8 cellular contexts compared by ENCODE assay signal in the genomic region with DNA sequence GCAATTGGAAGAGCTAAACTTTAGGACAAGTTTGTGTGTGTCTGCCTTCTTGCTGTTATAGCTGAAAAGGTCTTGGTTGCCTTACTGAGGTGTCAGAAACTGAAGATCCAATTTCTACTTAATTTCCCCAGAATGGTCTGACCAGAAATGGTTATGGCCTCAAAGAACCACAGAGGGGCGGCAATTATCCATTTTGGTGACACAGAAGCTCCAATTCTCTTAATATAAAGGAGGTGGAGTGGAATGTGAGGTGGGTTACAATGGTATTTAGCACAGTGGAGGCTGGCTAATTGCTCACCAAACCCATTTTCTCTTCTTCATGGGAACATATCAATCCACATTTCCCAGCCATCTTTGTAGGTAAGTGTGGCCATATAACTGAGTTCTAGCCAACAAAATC.
DNase-seq lines count a peak whose midpoint lies in the region; ATAC-seq and TF ChIP-seq lines count a peak whose summit lies in the region.

No MANE protein-coding gene starts in this region.

- 0 to 7% methylated on average over 1 of the region's 1 CpG for WGBS in GM23248 (ENCODE audit: low coverage in 1 of 2, low lambda C conversion rate in 2 of 2, missing lambda C conversion rate in 2 of 2), 2 experiments

- no peaks in the 10 kb centered on the region for H3K79me2 ChIP-seq in GM23248 (ENCODE audit: insufficient read depth)

- TF ChIP-seq EP300 in Ishikawa (IDR thresholded peaks at IDR 0.05; ENCODE audit: borderline replicate concordance), result no peak

- H2AFZ ChIP-seq in GM23248, result no peak overlapping the region

- H4K20me1 ChIP-seq in GM23248 (ENCODE audit: insufficient read depth), result no peaks in the 10 kb centered on the region; the same call in 1 of the 2 replicates

- ATAC-seq in RWPE2 (ENCODE audit: low read depth) (peak; percentile 40; the same call in 1 of the 3 replicates), HG03097 (IDR thresholded peaks at IDR 0.05; ENCODE audit: low FRiP score, unreplicated experiment) (no peak)

- H3K9me2 ChIP-seq in GM23248 (ENCODE audit: insufficient read depth), result no peaks in the 10 kb centered on the region

- peak; percentile 77 for TF ChIP-seq RAD21 in Ishikawa (IDR thresholded peaks at IDR 0.05; ENCODE audit: low read depth)

- no peak overlapping the region for H3K9ac ChIP-seq in GM23248

- no peak overlapping the region for H3K4me3 ChIP-seq in RWPE2 (ENCODE audit: severe bottlenecking)
- no peak overlapping the region for H3K4me3 ChIP-seq in GM23248

- H3F3A ChIP-seq in GM23248 (ENCODE audit: insufficient read depth), result no peaks in the 10 kb centered on the region

- H3K9me3 ChIP-seq in RWPE2 (ENCODE audit: severe bottlenecking), result no peaks in the 10 kb centered on the region
- H3K9me3 ChIP-seq in GM23248 (ENCODE audit: low read depth), result no peaks in the 10 kb centered on the region

- H3K4me1 ChIP-seq in RWPE2 (ENCODE audit: insufficient read depth, poor library complexity, severe bottlenecking), result no peaks in the 10 kb centered on the region
- H3K4me1 ChIP-seq in GM23248 (ENCODE audit: insufficient read depth), result no peaks in the 10 kb centered on the region

- no peak overlapping the region for H3K4me2 ChIP-seq in GM23248 (ENCODE audit: unreplicated experiment)

- TF ChIP-seq CTCF in RWPE2 (IDR thresholded peaks at IDR 0.05; ENCODE audit: poor library complexity, severe bottlenecking), result peak; percentile 34
- TF ChIP-seq CTCF in GM13977 (IDR thresholded peaks at IDR 0.05; ENCODE audit: extremely low read depth, insufficient read depth, missing control alignments), result no peak

- in situ Hi-C loops in GM13977 (cut with MboI; ENCODE audit: low pct_unique_long_range_greater_than_20kb, low sequenced_read_pairs, unreplicated experiment) (no loop called here), GM23248 (cut with MboI) (no loop called here)

- H3K27ac ChIP-seq in RWPE2 (ENCODE audit: poor library complexity, severe bottlenecking) (no peak overlapping the region), GM23248 (no peak overlapping the region)

- no peaks in the 10 kb centered on the region for H3K36me3 ChIP-seq in RWPE2 (ENCODE audit: low read depth)
- no peaks in the 10 kb centered on the region for H3K36me3 ChIP-seq in GM23248 (ENCODE audit: low read depth)

- H3K27me3 ChIP-seq in RWPE2 (ENCODE audit: insufficient read depth, poor library complexity, severe bottlenecking) (peaks cover 12% of the 10 kb centered on the region), GM23248 (replicated peaks; ENCODE audit: insufficient read depth) (no peaks in the 10 kb centered on the region)

- DNase-seq in DMS53 (lab: John Stamatoyannopoulos, UW) (peak; percentile 76), RWPE2 (ENCODE audit: low spot score) (no peak), iPS-NIHi7 (ENCODE audit: extremely low spot score) (peak; percentile 41), retina (no peak), GM13977 (ENCODE audit: low spot score) (no peak), GM23248 (no peak)

TF ChIP-seq in Ishikawa, 13 proteins besides CTCF, POLR2A, EP300 and RAD21:
- TF ChIP-seq TCF12 (IDR thresholded peaks at IDR 0.05; ENCODE audit: low read depth) (no peak), CEBPB (IDR thresholded peaks at IDR 0.05) (no peak), MAX (IDR thresholded peaks at IDR 0.05) (no peak), EGR1 (IDR thresholded peaks at IDR 0.05) (no peak), CREB1 (IDR thresholded peaks at IDR 0.05; ENCODE audit: low read depth) (no peak), NFIC (IDR thresholded peaks at IDR 0.05) (no peak), TEAD4 (IDR thresholded peaks at IDR 0.05) (no peak), YY1 (IDR thresholded peaks at IDR 0.05; ENCODE audit: low read depth) (no peak), FOXM1 (IDR thresholded peaks at IDR 0.05; ENCODE audit: borderline replicate concordance, low read depth) (no peak), TAF1 (IDR thresholded peaks at IDR 0.05; ENCODE audit: low read depth) (no peak), ZBTB7A (IDR thresholded peaks at IDR 0.05; ENCODE audit: low read depth) (no peak)
- TF ChIP-seq, protein P1, sequence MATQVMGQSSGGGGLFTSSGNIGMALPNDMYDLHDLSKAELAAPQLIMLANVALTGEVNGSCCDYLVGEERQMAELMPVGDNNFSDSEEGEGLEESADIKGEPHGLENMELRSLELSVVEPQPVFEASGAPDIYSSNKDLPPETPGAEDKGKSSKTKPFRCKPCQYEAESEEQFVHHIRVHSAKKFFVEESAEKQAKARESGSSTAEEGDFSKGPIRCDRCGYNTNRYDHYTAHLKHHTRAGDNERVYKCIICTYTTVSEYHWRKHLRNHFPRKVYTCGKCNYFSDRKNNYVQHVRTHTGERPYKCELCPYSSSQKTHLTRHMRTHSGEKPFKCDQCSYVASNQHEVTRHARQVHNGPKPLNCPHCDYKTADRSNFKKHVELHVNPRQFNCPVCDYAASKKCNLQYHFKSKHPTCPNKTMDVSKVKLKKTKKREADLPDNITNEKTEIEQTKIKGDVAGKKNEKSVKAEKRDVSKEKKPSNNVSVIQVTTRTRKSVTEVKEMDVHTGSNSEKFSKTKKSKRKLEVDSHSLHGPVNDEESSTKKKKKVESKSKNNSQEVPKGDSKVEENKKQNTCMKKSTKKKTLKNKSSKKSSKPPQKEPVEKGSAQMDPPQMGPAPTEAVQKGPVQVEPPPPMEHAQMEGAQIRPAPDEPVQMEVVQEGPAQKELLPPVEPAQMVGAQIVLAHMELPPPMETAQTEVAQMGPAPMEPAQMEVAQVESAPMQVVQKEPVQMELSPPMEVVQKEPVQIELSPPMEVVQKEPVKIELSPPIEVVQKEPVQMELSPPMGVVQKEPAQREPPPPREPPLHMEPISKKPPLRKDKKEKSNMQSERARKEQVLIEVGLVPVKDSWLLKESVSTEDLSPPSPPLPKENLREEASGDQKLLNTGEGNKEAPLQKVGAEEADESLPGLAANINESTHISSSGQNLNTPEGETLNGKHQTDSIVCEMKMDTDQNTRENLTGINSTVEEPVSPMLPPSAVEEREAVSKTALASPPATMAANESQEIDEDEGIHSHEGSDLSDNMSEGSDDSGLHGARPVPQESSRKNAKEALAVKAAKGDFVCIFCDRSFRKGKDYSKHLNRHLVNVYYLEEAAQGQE (IDR thresholded peaks at IDR 0.05; ENCODE audit: low read depth), result no peak
- TF ChIP-seq, protein P2, sequence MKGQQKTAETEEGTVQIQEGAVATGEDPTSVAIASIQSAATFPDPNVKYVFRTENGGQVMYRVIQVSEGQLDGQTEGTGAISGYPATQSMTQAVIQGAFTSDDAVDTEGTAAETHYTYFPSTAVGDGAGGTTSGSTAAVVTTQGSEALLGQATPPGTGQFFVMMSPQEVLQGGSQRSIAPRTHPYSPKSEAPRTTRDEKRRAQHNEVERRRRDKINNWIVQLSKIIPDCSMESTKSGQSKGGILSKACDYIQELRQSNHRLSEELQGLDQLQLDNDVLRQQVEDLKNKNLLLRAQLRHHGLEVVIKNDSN (IDR thresholded peaks at IDR 0.05), result no peak

Comparison
In these comparisons a context has a peak if more than half of its experiments do, and no peak if none do; other contexts are left out.
1. DNase-seq: peak in DMS53 (single experiment) and iPS-NIHi7 (single experiment); none in RWPE2 (single experiment), retina (single experiment), GM13977 (single experiment) and GM23248 (single experiment).